Comparison of ENCODE assay signal across 1 cellular context in genomic region chr4:77927991-77928925, GRCh38.
TF ChIP-seq lines count a peak whose summit lies in the region.

No MANE protein-coding gene starts in this region.

TF ChIP-seq in HCT116, 20 proteins besides CTCF, POLR2A, EP300 and RAD21:
- TF ChIP-seq ZBTB33 (IDR thresholded peaks at IDR 0.05; ENCODE audit: extremely low read depth, insufficient replicate concordance, low read length) (no peak), POLR2AphosphoS5 (IDR thresholded peaks at IDR 0.05; ENCODE audit: low read depth, low read length) (no peak), EZH2 (IDR thresholded peaks at IDR 0.05) (no peak)
